Comparison of ENCODE assay signal across 9 cellular contexts in genomic region chr10:11874568-11875182, GRCh38. TPM values are rescaled to one million over a fixed set of nuclear protein-coding genes. Genes with fewer than 3 reads are reported as not detected.
DNase-seq lines count a peak whose midpoint lies in the region; ATAC-seq and TF ChIP-seq lines count a peak whose summit lies in the region.
"Had no signal": no experiment of that assay in that cellular context is flagged by ENCODE, and none has a peak within 500 bp of the region (broad histone marks: within the 10 kb centered on the region; RNA-seq: fewer than 3 reads in every experiment).

No MANE protein-coding gene starts in this region.

- H3K9me3 ChIP-seq in HCT116 (ENCODE audit: control insufficient read depth in 1 of 2, insufficient read depth in 1 of 2, low read depth in 1 of 2, low read length in 2 of 2) (no peaks in the 10 kb centered on the region), right lobe of liver (no peaks in the 10 kb centered on the region)

- H3K27me3 ChIP-seq in HCT116 (ENCODE audit: insufficient read depth, low read length): no peaks in the 10 kb centered on the region
- no peaks in the 10 kb centered on the region for H3K27me3 ChIP-seq in right lobe of liver

- DNase-seq in HCT116 (ENCODE audit: low read depth, low spot score) (peak; percentile 53), RWPE1 (ENCODE audit: low spot score) (peak; percentile 77), cardiac fibroblast (ENCODE audit: low read depth in 2 of 2) (peak; percentile 46 to 89), right lobe of liver (peak; percentile 63 to 72 (median 68)), RPMI8226 (no peak)
- peak; percentile 29 to 48 for DNase-seq in stimulated activated CD8-positive, alpha-beta memory T cell treated with anti-CD3 and anti-CD28 coated beads, Interleukin-4, amount 100 ng/mL, for 4 hours (ENCODE audit: low read depth in 2 of 2, low spot score in 1 of 2)
- DNase-seq: naive B cell had no signal

- TF ChIP-seq CTCF in HCT116 (IDR thresholded peaks at IDR 0.05 in 2 of 3, conservative IDR thresholded peaks at IDR 0.05 in 1 of 3; ENCODE audit: borderline replicate concordance in 1 of 3, insufficient read depth in 1 of 3, low read depth in 2 of 3, low read length in 2 of 3): no peak
- no peak for TF ChIP-seq CTCF in RWPE1 (conservative IDR thresholded peaks at IDR 0.05; ENCODE audit: low read depth)
- TF ChIP-seq CTCF in cardiac fibroblast (IDR thresholded peaks at IDR 0.05; ENCODE audit: low read depth, low read length): no peak
- TF ChIP-seq CTCF in right lobe of liver (IDR thresholded peaks at IDR 0.05): no peak

- H3K4me1 ChIP-seq in HCT116 (ENCODE audit: control insufficient read depth in 1 of 2, insufficient read depth in 2 of 2, low read length in 2 of 2) (peaks cover 39 to 65% of the 10 kb centered on the region in 2 experiments), right lobe of liver (peaks cover 0 to 36% (median 21%) of the 10 kb centered on the region in 4 donors)

- POLR2A ChIA-PET in HCT116 (lab: Charles Lee): interaction anchor here (0.7 kb wide), 1 partner anchor 34 kb away, joined by 3 read pairs; no protein-coding TSS in a partner anchor
- POLR2A ChIA-PET in RWPE1 (lab: Yijun Ruan, JAX; ENCODE audit: low non-redundant PET): no interaction called here

- intact Hi-C loops in HCT116 (cut with micrococcal nuclease) (no loop called here), right lobe of liver (cut with DNase I) (no loop called here)

- H3K9ac ChIP-seq in HCT116 (ENCODE audit: low read length): peak overlapping the region; percentile 77

- H3K4me3 ChIP-seq in HCT116 (replicated peaks in 1 of 2; ENCODE audit: low read depth in 1 of 2, low read length in 2 of 2) (no peak overlapping the region), cardiac fibroblast (replicated peaks in 1 of 2; ENCODE audit: low read depth in 2 of 2, low read length in 2 of 2) (no peak overlapping the region), right lobe of liver (no peak overlapping the region)

- peak; percentile 41 for ATAC-seq in HCT116
- ATAC-seq in right lobe of liver: peak; percentile 47 to 59 (median 49)
- ATAC-seq in HG02970 (IDR thresholded peaks at IDR 0.05; ENCODE audit: low FRiP score, unreplicated experiment): no peak
- ATAC-seq in GM21529 (IDR thresholded peaks at IDR 0.05; ENCODE audit: unreplicated experiment): no peak

- H3K36me3 ChIP-seq in HCT116 (ENCODE audit: control insufficient read depth in 1 of 2, insufficient read depth in 2 of 2, low read length in 2 of 2) (no peaks in the 10 kb centered on the region), right lobe of liver (peaks cover 0 to 14% (median 7%) of the 10 kb centered on the region in 4 donors)

- no peak overlapping the region for H2AFZ ChIP-seq in HCT116 (ENCODE audit: low read depth, low read length, poor library complexity, severe bottlenecking)

- RAD21 ChIA-PET in HCT116 (lab: Charles Lee; ENCODE audit: low non-redundant PET in 1 of 2, low total read pairs in 2 of 2, uncharacterized antibody in 2 of 2, unreplicated experiment in 2 of 2): no interaction called here

- H3K27ac ChIP-seq in HCT116 (ENCODE audit: low read depth, low read length): peak overlapping the region; percentile 86
- peak overlapping the region; percentile 93 for H3K27ac ChIP-seq in RWPE1
- H3K27ac ChIP-seq in right lobe of liver: peak overlapping the region; percentile 89

- 2% methylated on average over 8 of the region's 11 CpGs for WGBS in right lobe of liver (ENCODE audit: insufficient coverage, low coverage, low lambda C conversion rate, missing lambda C conversion rate)

- no peaks in the 10 kb centered on the region for H3K79me2 ChIP-seq in HCT116 (ENCODE audit: insufficient read depth, low read length)

- no peaks in the 10 kb centered on the region for H3K9me2 ChIP-seq in HCT116 (ENCODE audit: insufficient read depth)

- TF ChIP-seq POLR2A in HCT116 (IDR thresholded peaks at IDR 0.05; ENCODE audit: borderline replicate concordance, extremely low read depth, insufficient read depth, insufficient read length) (no peak), right lobe of liver (IDR thresholded peaks at IDR 0.05) (peak; percentile 61)

- CTCF ChIA-PET in HCT116 (lab: Charles Lee) (interaction anchor here (0.9 kb wide), 1 partner anchor 112 kb away, joined by 3 read pairs; no protein-coding TSS in a partner anchor), RWPE1 (lab: Yijun Ruan, JAX) (no interaction called here)

- no peaks in the 10 kb centered on the region for H4K20me1 ChIP-seq in HCT116 (ENCODE audit: insufficient read depth)

- TF ChIP-seq RAD21 in HCT116 (IDR thresholded peaks at IDR 0.05; ENCODE audit: low read depth): no peak

- peak overlapping the region; percentile 59 for H3K4me2 ChIP-seq in HCT116 (ENCODE audit: low read length)

- no TSS peak for BruUV-seq in HCT116 (replicated peaks; lab: Mats Ljungman, UMichigan)

TF ChIP-seq in HCT116, 20 proteins besides CTCF, POLR2A, EP300 and RAD21:
- TF ChIP-seq EGR1 (IDR thresholded peaks at IDR 0.05; ENCODE audit: low read depth) (no peak), EZH2 (IDR thresholded peaks at IDR 0.05) (no peak), ZFX (IDR thresholded peaks at IDR 0.05) (0 out of 2 replicates have a peak, but pooled peaks have one; percentile 22), FOSL1 (IDR thresholded peaks at IDR 0.05; ENCODE audit: low read depth) (no peak)
TF ChIP-seq in HCT116: peak in this region for 1.

RNA-seq across cellular contexts. Expression of gene PROSER2, which starts 51.5 kb away (rescaled TPM):
- total RNA-seq in HCT116 (2021; ENCODE audit: unreplicated experiment) (46.2 TPM), right lobe of liver (10 to 100 TPM; 24.5 to 65.9 (median 26.8) TPM)
- 35.4 and 37.9 TPM in 2 replicates for polyA plus RNA-seq in HCT116 (2012)

Comparison
In these comparisons a context has a peak if more than half of its experiments do, and no peak if none do; other contexts are left out.
1. ATAC-seq: peak in HCT116 (single experiment) and right lobe of liver (4 of 4); none in HG02970 (single experiment) and GM21529 (single experiment).
2. Peak in every context shown above with its lines, with median percentiles within 50 percentile points of each other: H3K27ac ChIP-seq.